Comparison of ENCODE assay signal across 1 cellular context in the genomic region with DNA sequence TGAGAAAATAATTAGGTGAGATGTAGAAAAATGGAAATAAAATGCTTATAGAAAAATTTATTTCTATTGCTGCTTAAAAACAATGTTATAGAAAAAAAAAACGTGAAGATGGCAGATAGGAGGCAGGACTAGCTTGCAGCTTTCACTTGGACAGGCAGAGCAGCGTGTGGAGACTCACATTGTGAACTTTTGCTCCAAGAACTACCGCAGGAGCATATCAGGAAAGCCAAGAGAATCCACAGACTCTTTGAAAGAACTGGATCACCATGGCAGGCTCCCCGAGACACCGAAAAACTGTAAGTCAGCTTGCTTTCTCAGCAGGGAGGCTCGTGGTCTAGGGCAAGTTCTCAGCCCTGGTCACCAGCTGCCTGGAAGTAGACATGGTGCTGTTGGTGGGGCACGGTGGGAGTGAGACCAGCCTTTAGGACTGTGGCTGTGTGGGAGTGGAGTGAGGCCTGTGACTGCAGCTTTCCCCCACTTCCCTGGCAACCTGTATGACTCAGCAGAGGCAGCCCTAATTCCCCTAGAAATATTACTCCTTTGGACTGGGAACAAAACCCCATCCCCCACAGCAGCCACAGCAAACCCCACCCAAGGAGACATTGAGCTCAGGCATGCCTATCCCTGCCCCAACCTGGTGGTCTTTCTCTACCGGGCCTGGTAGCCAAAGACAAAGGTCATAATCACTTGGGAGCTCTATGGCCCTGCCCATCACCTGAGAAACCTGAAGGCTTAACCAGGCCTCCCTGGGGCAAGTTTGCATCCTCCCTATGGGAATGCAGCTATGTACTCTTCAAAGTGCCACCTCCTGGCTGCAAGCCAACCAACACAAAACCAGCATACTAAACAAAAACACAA.
TF ChIP-seq lines count a peak whose summit lies in the region.

No MANE protein-coding gene starts in this region.

TF ChIP-seq in HEK293, 187 proteins besides CTCF, POLR2A, EP300 and RAD21:
- TF ChIP-seq ZBTB8A (tag by site-specific recombination; IDR thresholded peaks at IDR 0.05) (no peak), ZNF211 (tag by site-specific recombination; IDR thresholded peaks at IDR 0.05; ENCODE audit: low read depth) (no peak), ZFHX2 (tag by site-specific recombination; conservative IDR thresholded peaks at IDR 0.05) (peak; percentile 48), GLIS1 (tag by site-specific recombination; IDR thresholded peaks at IDR 0.05) (0 out of 2 replicates have a peak, but pooled peaks have one; percentile 13), KLF16 (tag by site-specific recombination; IDR thresholded peaks at IDR 0.05) (no peak), ZNF23 (tag by site-specific recombination; IDR thresholded peaks at IDR 0.05; ENCODE audit: borderline replicate concordance) (no peak), KLF7 (tag by site-specific recombination; IDR thresholded peaks at IDR 0.05; ENCODE audit: borderline replicate concordance) (no peak), ZNF544 (tag by site-specific recombination; IDR thresholded peaks at IDR 0.05) (no peak), SP7 (tag by site-specific recombination; IDR thresholded peaks at IDR 0.05) (no peak), ZNF585B (tag by site-specific recombination; IDR thresholded peaks at IDR 0.05) (no peak), ZBTB20 (tag by site-specific recombination; IDR thresholded peaks at IDR 0.05) (0 out of 2 replicates have a peak, but pooled peaks have one; percentile 24), SCRT1 (tag by site-specific recombination; IDR thresholded peaks at IDR 0.05; ENCODE audit: borderline replicate concordance) (no peak)
- TF ChIP-seq, protein P1, sequence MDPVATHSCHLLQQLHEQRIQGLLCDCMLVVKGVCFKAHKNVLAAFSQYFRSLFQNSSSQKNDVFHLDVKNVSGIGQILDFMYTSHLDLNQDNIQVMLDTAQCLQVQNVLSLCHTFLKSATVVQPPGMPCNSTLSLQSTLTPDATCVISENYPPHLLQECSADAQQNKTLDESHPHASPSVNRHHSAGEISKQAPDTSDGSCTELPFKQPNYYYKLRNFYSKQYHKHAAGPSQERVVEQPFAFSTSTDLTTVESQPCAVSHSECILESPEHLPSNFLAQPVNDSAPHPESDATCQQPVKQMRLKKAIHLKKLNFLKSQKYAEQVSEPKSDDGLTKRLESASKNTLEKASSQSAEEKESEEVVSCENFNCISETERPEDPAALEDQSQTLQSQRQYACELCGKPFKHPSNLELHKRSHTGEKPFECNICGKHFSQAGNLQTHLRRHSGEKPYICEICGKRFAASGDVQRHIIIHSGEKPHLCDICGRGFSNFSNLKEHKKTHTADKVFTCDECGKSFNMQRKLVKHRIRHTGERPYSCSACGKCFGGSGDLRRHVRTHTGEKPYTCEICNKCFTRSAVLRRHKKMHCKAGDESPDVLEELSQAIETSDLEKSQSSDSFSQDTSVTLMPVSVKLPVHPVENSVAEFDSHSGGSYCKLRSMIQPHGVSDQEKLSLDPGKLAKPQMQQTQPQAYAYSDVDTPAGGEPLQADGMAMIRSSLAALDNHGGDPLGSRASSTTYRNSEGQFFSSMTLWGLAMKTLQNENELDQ (tag by site-specific recombination; IDR thresholded peaks at IDR 0.05; ENCODE audit: low read depth), result no peak
- TF ChIP-seq, protein P2, sequence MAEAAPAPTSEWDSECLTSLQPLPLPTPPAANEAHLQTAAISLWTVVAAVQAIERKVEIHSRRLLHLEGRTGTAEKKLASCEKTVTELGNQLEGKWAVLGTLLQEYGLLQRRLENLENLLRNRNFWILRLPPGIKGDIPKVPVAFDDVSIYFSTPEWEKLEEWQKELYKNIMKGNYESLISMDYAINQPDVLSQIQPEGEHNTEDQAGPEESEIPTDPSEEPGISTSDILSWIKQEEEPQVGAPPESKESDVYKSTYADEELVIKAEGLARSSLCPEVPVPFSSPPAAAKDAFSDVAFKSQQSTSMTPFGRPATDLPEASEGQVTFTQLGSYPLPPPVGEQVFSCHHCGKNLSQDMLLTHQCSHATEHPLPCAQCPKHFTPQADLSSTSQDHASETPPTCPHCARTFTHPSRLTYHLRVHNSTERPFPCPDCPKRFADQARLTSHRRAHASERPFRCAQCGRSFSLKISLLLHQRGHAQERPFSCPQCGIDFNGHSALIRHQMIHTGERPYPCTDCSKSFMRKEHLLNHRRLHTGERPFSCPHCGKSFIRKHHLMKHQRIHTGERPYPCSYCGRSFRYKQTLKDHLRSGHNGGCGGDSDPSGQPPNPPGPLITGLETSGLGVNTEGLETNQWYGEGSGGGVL (tag by site-specific recombination; IDR thresholded peaks at IDR 0.05), result peak; percentile 51; the same call in 1 of the 2 replicates
